8 cellular contexts compared by ENCODE assay signal in genomic region chr6:32190946-32191677, GRCh38. TPM values are rescaled to one million over a fixed set of nuclear protein-coding genes. Genes with fewer than 3 reads are reported as not detected.
A peak's percentile ranks its signal among the peaks of the same experiment; 100 is the strongest.
DNase-seq lines count a peak whose midpoint lies in the region; ATAC-seq and TF ChIP-seq lines count a peak whose summit lies in the region.

No MANE protein-coding gene starts in this region.

- H3K4me3 Mint-ChIP-seq in HFFc6, result no peak overlapping the region
- H3K4me3 Mint-ChIP-seq in activated T-cell treated with anti-CD3 and anti-CD28 coated beads, Interleukin-2, amount 50 U/mL, for 72 hours, result peak overlapping the region; percentile 94 to 100
- peak overlapping the region; percentile 95 to 96 (median 96) for H3K4me3 Mint-ChIP-seq in immature natural killer cell
- peak overlapping the region; percentile 95 to 98 for H3K4me3 Mint-ChIP-seq in stimulated activated naive B cell treated with anti-CD40 and anti-IgM and Interleukin-4, amounts not matched to agents 10 μg/mL and 1 μg/mL and 100 μg/mL, for 72 hours
- no peak overlapping the region for H3K4me3 Mint-ChIP-seq in glutamatergic neuron (ENCODE audit: unreplicated experiment)

- H3K27ac Mint-ChIP-seq in HFFc6 (peak overlapping the region; percentile 56), immature natural killer cell (peak overlapping the region; percentile 99 to 100 (median 99)), glutamatergic neuron (ENCODE audit: unreplicated experiment) (no peak overlapping the region)
- peak overlapping the region; percentile 90 for H3K27ac Mint-ChIP-seq in activated T-cell treated with anti-CD3 and anti-CD28 coated beads, Interleukin-2, amount 50 U/mL, for 72 hours
- peak overlapping the region; percentile 97 for H3K27ac Mint-ChIP-seq in stimulated activated naive B cell treated with anti-CD40 and anti-IgM and Interleukin-4, amounts not matched to agents 10 μg/mL and 1 μg/mL and 100 μg/mL, for 72 hours

- H3K27me3 Mint-ChIP-seq in HFFc6 (ENCODE audit: insufficient read depth), result no peaks in the 10 kb centered on the region; the same call in 1 of the 2 replicates
- H3K27me3 Mint-ChIP-seq in activated T-cell treated with anti-CD3 and anti-CD28 coated beads, Interleukin-2, amount 50 U/mL, for 72 hours (ENCODE audit: low read depth), result no peaks in the 10 kb centered on the region
- H3K27me3 Mint-ChIP-seq in immature natural killer cell (ENCODE audit: low read depth in 3 of 3), result peaks cover 12 to 27% (median 24%) of the 10 kb centered on the region in 3 donors
- no peaks in the 10 kb centered on the region for H3K27me3 Mint-ChIP-seq in stimulated activated naive B cell treated with anti-CD40 and anti-IgM and Interleukin-4, amounts not matched to agents 10 μg/mL and 1 μg/mL and 100 μg/mL, for 72 hours
- peaks cover 11% of the 10 kb centered on the region for H3K27me3 Mint-ChIP-seq in glutamatergic neuron (ENCODE audit: unreplicated experiment)

- peaks cover 11% of the 10 kb centered on the region for H3K36me3 Mint-ChIP-seq in HFFc6 (ENCODE audit: low read depth)
- peaks cover 19 to 22% of the 10 kb centered on the region in 2 donors for H3K36me3 Mint-ChIP-seq in activated T-cell treated with anti-CD3 and anti-CD28 coated beads, Interleukin-2, amount 50 U/mL, for 72 hours (ENCODE audit: insufficient read depth in 2 of 2)
- H3K36me3 Mint-ChIP-seq in immature natural killer cell, result peaks cover 5 to 21% (median 8%) of the 10 kb centered on the region in 3 donors
- peaks cover 35 to 52% of the 10 kb centered on the region in 2 donors for H3K36me3 Mint-ChIP-seq in stimulated activated naive B cell treated with anti-CD40 and anti-IgM and Interleukin-4, amounts not matched to agents 10 μg/mL and 1 μg/mL and 100 μg/mL, for 72 hours
- no peaks in the 10 kb centered on the region for H3K36me3 Mint-ChIP-seq in glutamatergic neuron (ENCODE audit: unreplicated experiment)

- TF ChIP-seq CTCF in HFFc6 (IDR thresholded peaks at IDR 0.05), result no peak
- TF ChIP-seq CTCF in glutamatergic neuron (IDR thresholded peaks at IDR 0.05; ENCODE audit: partially characterized antibody, unreplicated experiment), result no peak

- TF ChIP-seq POLR2A in erythroblast (IDR thresholded peaks at IDR 0.05; ENCODE audit: low read length), result no peak

- H3K4me1 Mint-ChIP-seq in HFFc6 (ENCODE audit: low read depth) (peaks cover 62% of the 10 kb centered on the region), immature natural killer cell (peaks cover 78 to 82% of the 10 kb centered on the region in 2 donors), glutamatergic neuron (ENCODE audit: low read depth, unreplicated experiment) (peaks cover 18% of the 10 kb centered on the region)
- H3K4me1 Mint-ChIP-seq in activated T-cell treated with anti-CD3 and anti-CD28 coated beads, Interleukin-2, amount 50 U/mL, for 72 hours (ENCODE audit: low read depth), result peaks cover 74% of the 10 kb centered on the region
- H3K4me1 Mint-ChIP-seq in stimulated activated naive B cell treated with anti-CD40 and anti-IgM and Interleukin-4, amounts not matched to agents 10 μg/mL and 1 μg/mL and 100 μg/mL, for 72 hours, result peaks cover 54 to 78% of the 10 kb centered on the region in 2 donors

- ATAC-seq in activated T-cell treated with anti-CD3 and anti-CD28 coated beads, Interleukin-2, amount 50 U/mL, for 72 hours (replicated peaks in 1 of 2), result no peak
- ATAC-seq in stimulated activated naive B cell treated with anti-CD40 and anti-IgM and Interleukin-4, amounts not matched to agents 10 μg/mL and 1 μg/mL and 100 μg/mL, for 72 hours (replicated peaks), result no peak
- no peak for ATAC-seq in HG03135 (IDR thresholded peaks at IDR 0.05; ENCODE audit: unreplicated experiment)

- no peak for DNase-seq in HFFc6
- DNase-seq in activated T-cell treated with anti-CD3 and anti-CD28 coated beads, Interleukin-2, amount 50 U/mL, for 72 hours, result no peak
- no peak for DNase-seq in immature natural killer cell
- DNase-seq in stimulated activated naive B cell treated with anti-CD40 and anti-IgM and Interleukin-4, amounts not matched to agents 10 μg/mL and 1 μg/mL and 100 μg/mL, for 72 hours, result no peak
- DNase-seq in erythroblast (lab: John Stamatoyannopoulos, UW), result no peak
- no peak for DNase-seq in glutamatergic neuron
- DNase-seq in NCI-H187 (lab: John Stamatoyannopoulos, UW), result no peak

- no peaks in the 10 kb centered on the region for H3K9me3 Mint-ChIP-seq in HFFc6
- H3K9me3 Mint-ChIP-seq in activated T-cell treated with anti-CD3 and anti-CD28 coated beads, Interleukin-2, amount 50 U/mL, for 72 hours, result no peaks in the 10 kb centered on the region
- H3K9me3 Mint-ChIP-seq in immature natural killer cell, result no peaks in the 10 kb centered on the region
- no peaks in the 10 kb centered on the region for H3K9me3 Mint-ChIP-seq in stimulated activated naive B cell treated with anti-CD40 and anti-IgM and Interleukin-4, amounts not matched to agents 10 μg/mL and 1 μg/mL and 100 μg/mL, for 72 hours
- peaks cover 17% of the 10 kb centered on the region for H3K9me3 Mint-ChIP-seq in glutamatergic neuron (ENCODE audit: unreplicated experiment)

RNA-seq across cellular contexts. Expression of gene PBX2, which starts 1.1 kb away (rescaled TPM):
- total RNA-seq in HFFc6 (2021; fragmentation: NEBNext Ultra II Directional; extraction: Animal tissue kit (Norgen Biotek cat#: 25700)), result 10 to 100 TPM; 50.7 to 61.4 (median 56.2) TPM
- 100 to 1,000 TPM in 1 of 2 donors, 10 to 100 TPM in 1; 98.3 to 104 TPM for total RNA-seq in activated T-cell treated with anti-CD3 and anti-CD28 coated beads, Interleukin-2, amount 50 U/mL, for 72 hours
- 1 to 10 TPM in 2 of 3 donors, under 1 TPM in 1; 0.31 to 2.4 (median 1.6) TPM for polyA plus RNA-seq in immature natural killer cell
- total RNA-seq in glutamatergic neuron (ENCODE audit: unreplicated experiment), result 105 TPM

RNA-seq across cellular contexts. Expression of gene GPSM3, which starts 1.3 kb away (rescaled TPM):
- total RNA-seq in HFFc6 (2021; fragmentation: NEBNext Ultra II Directional; extraction: Animal tissue kit (Norgen Biotek cat#: 25700)), result 10 to 100 TPM in 1 of 6 experiments, 1 to 10 TPM in 5; 4.0 to 10.1 (median 7.6) TPM
- total RNA-seq in activated T-cell treated with anti-CD3 and anti-CD28 coated beads, Interleukin-2, amount 50 U/mL, for 72 hours, result 100 to 1,000 TPM; 192 to 213 TPM
- polyA plus RNA-seq in immature natural killer cell, result 100 to 1,000 TPM in 1 of 3 donors, 10 to 100 TPM in 2; 82.2 to 123 (median 84.5) TPM
- 3.2 TPM for total RNA-seq in glutamatergic neuron (ENCODE audit: unreplicated experiment)

RNA-seq across cellular contexts. Expression of gene AGER, which starts 7.1 kb away (rescaled TPM):
- 1 to 10 TPM; 6.2 to 7.6 (median 6.5) TPM for total RNA-seq in HFFc6 (2021; fragmentation: NEBNext Ultra II Directional; extraction: Animal tissue kit (Norgen Biotek cat#: 25700))
- total RNA-seq in activated T-cell treated with anti-CD3 and anti-CD28 coated beads, Interleukin-2, amount 50 U/mL, for 72 hours, result 10 to 100 TPM; 39.0 to 48.0 TPM
- polyA plus RNA-seq in immature natural killer cell, result under 1 TPM in 2 of 3 donors, not detected in 1; 0.25 to 0.57 TPM
- total RNA-seq in glutamatergic neuron (ENCODE audit: unreplicated experiment), result 13.2 TPM

RNA-seq across cellular contexts. Expression of gene RNF5, which starts 12.9 kb away (rescaled TPM):
- 10 to 100 TPM; 30.0 to 37.4 (median 34.7) TPM for total RNA-seq in HFFc6 (2021; fragmentation: NEBNext Ultra II Directional; extraction: Animal tissue kit (Norgen Biotek cat#: 25700))
- 10 to 100 TPM; 45.0 to 49.2 TPM for total RNA-seq in activated T-cell treated with anti-CD3 and anti-CD28 coated beads, Interleukin-2, amount 50 U/mL, for 72 hours
- 100 to 1,000 TPM; 126 to 190 (median 165) TPM for polyA plus RNA-seq in immature natural killer cell
- 103 TPM for total RNA-seq in glutamatergic neuron (ENCODE audit: unreplicated experiment)

RNA-seq across cellular contexts. Expression of gene AGPAT1, which starts 15.2 kb away (rescaled TPM):
- 100 to 1,000 TPM in 5 of 6 experiments, 10 to 100 TPM in 1; 88.8 to 114 (median 104) TPM for total RNA-seq in HFFc6 (2021; fragmentation: NEBNext Ultra II Directional; extraction: Animal tissue kit (Norgen Biotek cat#: 25700))
- total RNA-seq in activated T-cell treated with anti-CD3 and anti-CD28 coated beads, Interleukin-2, amount 50 U/mL, for 72 hours, result 10 to 100 TPM; 29.6 to 30.4 TPM
- polyA plus RNA-seq in immature natural killer cell, result 10 to 100 TPM; 14.9 to 24.3 (median 17.2) TPM
- 136 TPM for total RNA-seq in glutamatergic neuron (ENCODE audit: unreplicated experiment)

Comparison
In these comparisons a context has a peak if more than half of its experiments do, and no peak if none do; other contexts are left out.
1. H3K4me3 Mint-ChIP-seq: peak in activated T-cell treated with anti-CD3 and anti-CD28 coated beads, Interleukin-2, amount 50 U/mL, for 72 hours (2 of 2), immature natural killer cell (5 of 5) and stimulated activated naive B cell treated with anti-CD40 and anti-IgM and Interleukin-4, amounts not matched to agents 10 μg/mL and 1 μg/mL and 100 μg/mL, for 72 hours (2 of 2); none in HFFc6 (single experiment) and glutamatergic neuron (single experiment).
2. RNA of gene GPSM3, which starts 1.3 kb away (total RNA-seq): 192 to 213 TPM in activated T-cell treated with anti-CD3 and anti-CD28 coated beads, Interleukin-2, amount 50 U/mL, for 72 hours; 4.0 to 10.1 TPM in HFFc6 and 3.2 TPM in glutamatergic neuron (single experiment); every median in the first group is over 10 times any median in the second.